Comparison of ENCODE assay signal across 16 cellular contexts in genomic region chr7:152672626-152673025, GRCh38.
"Had no signal": no experiment of that assay in that cellular context is flagged by ENCODE, and none has a peak within 500 bp of the region (broad histone marks: within the 10 kb centered on the region; RNA-seq: fewer than 3 reads in every experiment).

No MANE protein-coding gene starts in this region.

- H3K4me3 ChIP-seq: esophagus squamous epithelium, gastroesophageal sphincter, left ventricle myocardium inferior, lower lobe of right lung, ovary, right atrium auricular region, tibial artery, upper lobe of left lung, uterus had no signal

- DNase-seq: dermis blood vessel endothelial cell; esophagus squamous epithelium; foreskin fibroblast; kidney; left cardiac atrium; left ventricle myocardium inferior; lower lobe of right lung; natural killer cell; ovary; small intestine; stimulated activated CD4-positive, alpha-beta T cell treated with anti-CD3 and anti-CD28 coated beads, Interleukin-12 subunit alpha, Interleukin-12 subunit beta, amount 100 ng/mL, for 4 hours; tibial artery; upper lobe of left lung; uterus had no signal

- H3K9me3 ChIP-seq: esophagus squamous epithelium, gastroesophageal sphincter, left ventricle myocardium inferior, lower lobe of right lung, ovary, right atrium auricular region, tibial artery, upper lobe of left lung, uterus had no signal

- H3K27ac ChIP-seq: esophagus squamous epithelium, gastroesophageal sphincter, left ventricle myocardium inferior, lower lobe of right lung, ovary, right atrium auricular region, tibial artery, upper lobe of left lung, uterus had no signal

- H3K36me3 ChIP-seq: esophagus squamous epithelium, gastroesophageal sphincter, left ventricle myocardium inferior, lower lobe of right lung, ovary, right atrium auricular region, tibial artery, upper lobe of left lung, uterus had no signal

- H3K27me3 ChIP-seq: esophagus squamous epithelium, gastroesophageal sphincter, ovary, right atrium auricular region, tibial artery, upper lobe of left lung, uterus had no signal

- FAIRE-seq: kidney, small intestine had no signal

- ATAC-seq: gastroesophageal sphincter, left cardiac atrium, lower lobe of right lung, natural killer cell had no signal
